1 cellular context compared by ENCODE assay signal in genomic region chrX:103607385-103608304, GRCh38.
TF ChIP-seq lines count a peak whose summit lies in the region.

TSS of gene TCEAL3 (plus strand) at chrX:103607963. CDS start at chrX:103609065, 1,102 bp downstream.

TF ChIP-seq in SK-N-SH treated with all-trans-retinoic acid at 6 μM for 48 hours, 23 proteins besides CTCF, POLR2A, EP300 and RAD21 (continued from another document):
- TF ChIP-seq PATZ1 (CRISPR knock-in tag; IDR thresholded peaks at IDR 0.05; ENCODE audit: borderline replicate concordance) (no peak), CSRNP3 (CRISPR knock-in tag; IDR thresholded peaks at IDR 0.05) (no peak), ZFP3 (CRISPR knock-in tag; IDR thresholded peaks at IDR 0.05) (no peak), ARNTL (CRISPR knock-in tag; IDR thresholded peaks at IDR 0.05; ENCODE audit: borderline replicate concordance, low read depth) (no peak), ZNF8 (CRISPR knock-in tag; IDR thresholded peaks at IDR 0.05) (no peak), TCF4 (CRISPR knock-in tag; IDR thresholded peaks at IDR 0.05; ENCODE audit: borderline replicate concordance) (no peak), CREB5 (CRISPR knock-in tag; IDR thresholded peaks at IDR 0.05; ENCODE audit: low read depth) (no peak), TOX (CRISPR knock-in tag; IDR thresholded peaks at IDR 0.05; ENCODE audit: borderline replicate concordance) (no peak), CSDC2 (CRISPR knock-in tag; IDR thresholded peaks at IDR 0.05) (no peak), GLIS3 (CRISPR knock-in tag; IDR thresholded peaks at IDR 0.05) (no peak), ZC3H10 (CRISPR knock-in tag; IDR thresholded peaks at IDR 0.05) (no peak)
